In the genomic region with DNA sequence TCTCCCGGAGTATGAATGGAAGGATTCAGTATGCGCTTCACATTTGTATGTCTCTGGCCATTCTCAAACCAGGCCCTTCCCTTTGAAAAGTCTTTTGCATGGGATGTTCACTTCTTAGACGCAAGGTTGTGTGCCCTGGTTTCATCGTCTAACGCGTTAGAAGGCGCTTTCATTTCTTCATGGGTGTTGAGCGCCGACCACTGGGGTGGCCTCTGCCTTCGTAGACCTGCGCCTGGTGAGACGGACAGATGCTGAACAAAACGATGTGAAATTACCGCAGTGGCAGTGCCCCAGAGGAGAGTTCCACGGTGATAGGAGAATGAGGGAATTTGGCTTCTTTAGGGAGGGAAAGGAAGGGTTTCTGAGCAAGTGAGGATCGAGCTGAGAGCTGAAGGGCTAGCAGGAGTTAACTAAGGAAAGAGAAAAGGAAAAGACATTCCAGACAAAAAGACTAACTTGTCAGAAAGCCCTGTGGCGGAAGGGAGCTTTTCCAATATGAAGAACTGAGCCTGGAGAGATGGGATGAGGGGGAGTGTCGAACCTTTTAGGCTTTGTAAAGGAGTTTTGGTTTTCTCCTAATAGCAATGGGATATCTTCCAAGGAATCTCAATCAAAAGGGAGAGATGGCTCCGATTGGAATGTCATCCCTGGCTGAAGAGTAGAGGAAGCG, we compare ENCODE assay signal across 1 cellular context.
TF ChIP-seq lines count a peak whose summit lies in the region.

No MANE protein-coding gene starts in this region.

TF ChIP-seq in GM23338, 12 proteins besides CTCF, POLR2A, EP300 and RAD21 (continued from another document):
- TF ChIP-seq, protein P1, sequence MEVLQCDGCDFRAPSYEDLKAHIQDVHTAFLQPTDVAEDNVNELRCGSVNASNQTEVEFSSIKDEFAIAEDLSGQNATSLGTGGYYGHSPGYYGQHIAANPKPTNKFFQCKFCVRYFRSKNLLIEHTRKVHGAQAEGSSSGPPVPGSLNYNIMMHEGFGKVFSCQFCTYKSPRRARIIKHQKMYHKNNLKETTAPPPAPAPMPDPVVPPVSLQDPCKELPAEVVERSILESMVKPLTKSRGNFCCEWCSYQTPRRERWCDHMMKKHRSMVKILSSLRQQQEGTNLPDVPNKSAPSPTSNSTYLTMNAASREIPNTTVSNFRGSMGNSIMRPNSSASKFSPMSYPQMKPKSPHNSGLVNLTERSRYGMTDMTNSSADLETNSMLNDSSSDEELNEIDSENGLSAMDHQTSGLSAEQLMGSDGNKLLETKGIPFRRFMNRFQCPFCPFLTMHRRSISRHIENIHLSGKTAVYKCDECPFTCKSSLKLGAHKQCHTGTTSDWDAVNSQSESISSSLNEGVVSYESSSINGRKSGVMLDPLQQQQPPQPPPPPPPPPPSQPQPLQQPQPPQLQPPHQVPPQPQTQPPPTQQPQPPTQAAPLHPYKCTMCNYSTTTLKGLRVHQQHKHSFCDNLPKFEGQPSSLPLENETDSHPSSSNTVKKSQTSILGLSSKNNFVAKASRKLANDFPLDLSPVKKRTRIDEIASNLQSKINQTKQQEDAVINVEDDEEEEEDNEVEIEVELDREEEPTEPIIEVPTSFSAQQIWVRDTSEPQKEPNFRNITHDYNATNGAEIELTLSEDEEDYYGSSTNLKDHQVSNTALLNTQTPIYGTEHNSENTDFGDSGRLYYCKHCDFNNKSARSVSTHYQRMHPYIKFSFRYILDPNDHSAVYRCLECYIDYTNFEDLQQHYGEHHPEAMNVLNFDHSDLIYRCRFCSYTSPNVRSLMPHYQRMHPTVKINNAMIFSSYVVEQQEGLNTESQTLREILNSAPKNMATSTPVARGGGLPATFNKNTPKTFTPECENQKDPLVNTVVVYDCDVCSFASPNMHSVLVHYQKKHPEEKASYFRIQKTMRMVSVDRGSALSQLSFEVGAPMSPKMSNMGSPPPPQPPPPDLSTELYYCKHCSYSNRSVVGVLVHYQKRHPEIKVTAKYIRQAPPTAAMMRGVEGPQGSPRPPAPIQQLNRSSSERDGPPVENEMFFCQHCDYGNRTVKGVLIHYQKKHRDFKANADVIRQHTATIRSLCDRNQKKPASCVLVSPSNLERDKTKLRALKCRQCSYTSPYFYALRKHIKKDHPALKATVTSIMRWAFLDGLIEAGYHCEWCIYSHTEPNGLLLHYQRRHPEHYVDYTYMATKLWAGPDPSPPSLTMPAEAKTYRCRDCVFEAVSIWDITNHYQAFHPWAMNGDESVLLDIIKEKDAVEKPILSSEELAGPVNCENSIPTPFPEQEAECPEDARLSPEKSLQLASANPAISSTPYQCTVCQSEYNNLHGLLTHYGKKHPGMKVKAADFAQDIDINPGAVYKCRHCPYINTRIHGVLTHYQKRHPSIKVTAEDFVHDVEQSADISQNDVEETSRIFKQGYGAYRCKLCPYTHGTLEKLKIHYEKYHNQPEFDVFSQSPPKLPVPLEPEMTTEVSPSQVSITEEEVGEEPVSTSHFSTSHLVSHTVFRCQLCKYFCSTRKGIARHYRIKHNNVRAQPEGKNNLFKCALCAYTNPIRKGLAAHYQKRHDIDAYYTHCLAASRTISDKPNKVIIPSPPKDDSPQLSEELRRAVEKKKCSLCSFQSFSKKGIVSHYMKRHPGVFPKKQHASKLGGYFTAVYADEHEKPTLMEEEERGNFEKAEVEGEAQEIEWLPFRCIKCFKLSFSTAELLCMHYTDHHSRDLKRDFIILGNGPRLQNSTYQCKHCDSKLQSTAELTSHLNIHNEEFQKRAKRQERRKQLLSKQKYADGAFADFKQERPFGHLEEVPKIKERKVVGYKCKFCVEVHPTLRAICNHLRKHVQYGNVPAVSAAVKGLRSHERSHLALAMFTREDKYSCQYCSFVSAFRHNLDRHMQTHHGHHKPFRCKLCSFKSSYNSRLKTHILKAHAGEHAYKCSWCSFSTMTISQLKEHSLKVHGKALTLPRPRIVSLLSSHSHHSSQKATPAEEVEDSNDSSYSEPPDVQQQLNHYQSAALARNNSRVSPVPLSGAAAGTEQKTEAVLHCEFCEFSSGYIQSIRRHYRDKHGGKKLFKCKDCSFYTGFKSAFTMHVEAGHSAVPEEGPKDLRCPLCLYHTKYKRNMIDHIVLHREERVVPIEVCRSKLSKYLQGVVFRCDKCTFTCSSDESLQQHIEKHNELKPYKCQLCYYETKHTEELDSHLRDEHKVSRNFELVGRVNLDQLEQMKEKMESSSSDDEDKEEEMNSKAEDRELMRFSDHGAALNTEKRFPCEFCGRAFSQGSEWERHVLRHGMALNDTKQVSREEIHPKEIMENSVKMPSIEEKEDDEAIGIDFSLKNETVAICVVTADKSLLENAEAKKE (CRISPR knock-in tag; IDR thresholded peaks at IDR 0.05): no peak
- TF ChIP-seq, protein P2, sequence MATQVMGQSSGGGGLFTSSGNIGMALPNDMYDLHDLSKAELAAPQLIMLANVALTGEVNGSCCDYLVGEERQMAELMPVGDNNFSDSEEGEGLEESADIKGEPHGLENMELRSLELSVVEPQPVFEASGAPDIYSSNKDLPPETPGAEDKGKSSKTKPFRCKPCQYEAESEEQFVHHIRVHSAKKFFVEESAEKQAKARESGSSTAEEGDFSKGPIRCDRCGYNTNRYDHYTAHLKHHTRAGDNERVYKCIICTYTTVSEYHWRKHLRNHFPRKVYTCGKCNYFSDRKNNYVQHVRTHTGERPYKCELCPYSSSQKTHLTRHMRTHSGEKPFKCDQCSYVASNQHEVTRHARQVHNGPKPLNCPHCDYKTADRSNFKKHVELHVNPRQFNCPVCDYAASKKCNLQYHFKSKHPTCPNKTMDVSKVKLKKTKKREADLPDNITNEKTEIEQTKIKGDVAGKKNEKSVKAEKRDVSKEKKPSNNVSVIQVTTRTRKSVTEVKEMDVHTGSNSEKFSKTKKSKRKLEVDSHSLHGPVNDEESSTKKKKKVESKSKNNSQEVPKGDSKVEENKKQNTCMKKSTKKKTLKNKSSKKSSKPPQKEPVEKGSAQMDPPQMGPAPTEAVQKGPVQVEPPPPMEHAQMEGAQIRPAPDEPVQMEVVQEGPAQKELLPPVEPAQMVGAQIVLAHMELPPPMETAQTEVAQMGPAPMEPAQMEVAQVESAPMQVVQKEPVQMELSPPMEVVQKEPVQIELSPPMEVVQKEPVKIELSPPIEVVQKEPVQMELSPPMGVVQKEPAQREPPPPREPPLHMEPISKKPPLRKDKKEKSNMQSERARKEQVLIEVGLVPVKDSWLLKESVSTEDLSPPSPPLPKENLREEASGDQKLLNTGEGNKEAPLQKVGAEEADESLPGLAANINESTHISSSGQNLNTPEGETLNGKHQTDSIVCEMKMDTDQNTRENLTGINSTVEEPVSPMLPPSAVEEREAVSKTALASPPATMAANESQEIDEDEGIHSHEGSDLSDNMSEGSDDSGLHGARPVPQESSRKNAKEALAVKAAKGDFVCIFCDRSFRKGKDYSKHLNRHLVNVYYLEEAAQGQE (IDR thresholded peaks at IDR 0.05; ENCODE audit: unreplicated experiment): no peak
- TF ChIP-seq NANOG (IDR thresholded peaks at IDR 0.05; ENCODE audit: borderline replicate concordance) (no peak), CREB1 (CRISPR knock-in tag; IDR thresholded peaks at IDR 0.05; ENCODE audit: low read depth) (no peak), POLR2AphosphoS5 (IDR thresholded peaks at IDR 0.05; ENCODE audit: low read depth) (no peak)
